In genomic region chr15:60392986-60393811, GRCh38 we compare ENCODE assay signal across 8 cellular contexts. TPM values are rescaled to one million over a fixed set of nuclear protein-coding genes. Genes with fewer than 3 reads are reported as not detected.
DNase-seq lines count a peak whose midpoint lies in the region; ATAC-seq and TF ChIP-seq lines count a peak whose summit lies in the region.

No MANE protein-coding gene starts in this region.

- peaks cover 88% of the 10 kb centered on the region for H4K20me1 ChIP-seq in SK-N-SH (ENCODE audit: insufficient read depth)

- peaks cover 13% of the 10 kb centered on the region for H3K36me3 ChIP-seq in BJ (ENCODE audit: control insufficient read depth, insufficient read depth, low read length)
- H3K36me3 ChIP-seq in SK-N-SH (replicated peaks in 1 of 2; ENCODE audit: control insufficient read depth in 1 of 2, insufficient read depth in 2 of 2, low read length in 1 of 2): peaks cover 24 to 68% of the 10 kb centered on the region in 2 experiments

- H3K27me3 ChIP-seq in BJ (ENCODE audit: control insufficient read depth, insufficient read depth, low read length) (no peaks in the 10 kb centered on the region), SK-N-SH (ENCODE audit: insufficient read depth) (no peaks in the 10 kb centered on the region)

- DNase-seq in BJ (ENCODE audit: low read depth): peak; percentile 98
- DNase-seq in HPDE6-E6E7 (ENCODE audit: extremely low spot score): peak; percentile 75
- DNase-seq in SK-N-SH: no peak
- DNase-seq in fibroblast of peridontal ligament (ENCODE audit: extremely low read depth): peak; percentile 99
- DNase-seq in pons (ENCODE audit: low spot score): peak; percentile 58
- no peak for DNase-seq in NCI-H1436 treated with DMSO at 0.1 percent for 48 hours (lab: John Stamatoyannopoulos, UW)

- peak overlapping the region; percentile 99 for H3K9ac ChIP-seq in SK-N-SH

- H3K9me2 ChIP-seq in SK-N-SH: no peaks in the 10 kb centered on the region

- H3K27ac ChIP-seq in SK-N-SH (ENCODE audit: low read depth in 2 of 2, low read length in 1 of 2): peak overlapping the region; percentile 81 to 99; a peak in 3 of 4 replicates

- 20% methylated on average over 9 of the region's 9 CpGs for WGBS in SK-N-SH (ENCODE audit: low lambda C conversion rate)

- H3K79me2 ChIP-seq in SK-N-SH (ENCODE audit: insufficient read depth): peaks cover 98% of the 10 kb centered on the region

- TF ChIP-seq EP300 in SK-N-SH (IDR thresholded peaks at IDR 0.05; ENCODE audit: borderline replicate concordance in 1 of 2, low read depth in 1 of 2, low read length in 1 of 2): peak in 1 of 2 experiments; percentile 81; a peak in 2 of 4 replicates

- POLR2A ChIA-PET in BJ (lab: Charles Lee): interaction anchor here (0.5 to 1.7 kb wide), 4 partner anchors 12 to 83 kb away, joined by 3 to 5 read pairs (median 4); no protein-coding TSS in a partner anchor
- POLR2A ChIA-PET in SK-N-SH (lab: Yijun Ruan, JAX): no interaction called here

- CTCF ChIA-PET in BJ (lab: Yijun Ruan, JAX) (interaction anchor here (0.7 kb wide), 1 partner anchor 36 kb away, joined by 3 read pairs; no protein-coding TSS in a partner anchor), SK-N-SH (lab: Yijun Ruan, JAX) (interaction anchor here (0.6 to 1.0 kb wide), 2 partner anchors 18 to 51 kb away, joined by 3 read pairs; no protein-coding TSS in a partner anchor)

- no peak for TF ChIP-seq RAD21 in SK-N-SH (IDR thresholded peaks at IDR 0.05; ENCODE audit: low read length)

- H3K4me2 ChIP-seq in SK-N-SH: peak overlapping the region; percentile 95

- H3K4me3 ChIP-seq in BJ (ENCODE audit: low read depth, low read length) (peak overlapping the region; percentile 98), SK-N-SH (ENCODE audit: low read depth in 2 of 2, low read length in 1 of 2) (peak overlapping the region; percentile 62 to 95; a peak in 3 of 4 replicates)

- no peak overlapping the region for H2AFZ ChIP-seq in SK-N-SH (ENCODE audit: low read depth)

- no peak for ATAC-seq in HG02885 (IDR thresholded peaks at IDR 0.05; ENCODE audit: poor library complexity, unreplicated experiment)
- ATAC-seq in GM19324 (IDR thresholded peaks at IDR 0.05; ENCODE audit: low FRiP score, unreplicated experiment): no peak

- no peak for TF ChIP-seq CTCF in BJ (IDR thresholded peaks at IDR 0.05; ENCODE audit: insufficient read depth, low read depth, low read length)
- TF ChIP-seq CTCF in SK-N-SH (IDR thresholded peaks at IDR 0.05): no peak

- peaks cover 13 to 56% of the 10 kb centered on the region in 2 experiments for H3K4me1 ChIP-seq in SK-N-SH (ENCODE audit: control insufficient read depth in 1 of 2, insufficient read depth in 2 of 2, low read depth in 1 of 2, low read length in 1 of 2)

- no peaks in the 10 kb centered on the region for H3K9me3 ChIP-seq in SK-N-SH

- peaks cover 83% of the 10 kb centered on the region for H3F3A ChIP-seq in SK-N-SH (replicated peaks; ENCODE audit: insufficient read depth)

TF ChIP-seq in SK-N-SH, 30 proteins besides CTCF, POLR2A, EP300 and RAD21:
- TF ChIP-seq ELF1 (IDR thresholded peaks at IDR 0.05) (no peak), TCF12 (IDR thresholded peaks at IDR 0.05) (peak; percentile 94), GABPA (IDR thresholded peaks at IDR 0.05; ENCODE audit: low read depth) (no peak), RFX5 (IDR thresholded peaks at IDR 0.05; ENCODE audit: low read length) (no peak), POLR2AphosphoS5 (IDR thresholded peaks at IDR 0.05; ENCODE audit: low read depth, low read length) (peak; percentile 82), SIN3A (IDR thresholded peaks at IDR 0.05; ENCODE audit: borderline replicate concordance, low read depth, low read length) (peak; percentile 96; the same call in 1 of the 2 replicates), PBX3 (IDR thresholded peaks at IDR 0.05) (peak; percentile 83), MAX (IDR thresholded peaks at IDR 0.05; ENCODE audit: low read depth) (peak; percentile 81), REST (IDR thresholded peaks at IDR 0.05; ENCODE audit: low read depth, low read length) (peak; percentile 38), JUND (IDR thresholded peaks at IDR 0.05) (peak; percentile 89), MEF2A (IDR thresholded peaks at IDR 0.05; ENCODE audit: borderline replicate concordance, low read depth) (peak; percentile 74; the same call in 1 of the 2 replicates), TAF1 (IDR thresholded peaks at IDR 0.05; ENCODE audit: borderline replicate concordance, low read depth, low read length) (peak; percentile 51), NFIC (IDR thresholded peaks at IDR 0.05; ENCODE audit: borderline replicate concordance) (peak; percentile 92), ZBTB33 (IDR thresholded peaks at IDR 0.05; ENCODE audit: borderline replicate concordance, low read depth) (peak; percentile 80), SMC3 (IDR thresholded peaks at IDR 0.05; ENCODE audit: low read depth, low read length) (no peak), FOXM1 (IDR thresholded peaks at IDR 0.05; ENCODE audit: low read depth) (peak; percentile 82; the same call in 1 of the 2 replicates), RXRA (IDR thresholded peaks at IDR 0.05; ENCODE audit: borderline replicate concordance, low read depth) (peak; percentile 97), FOSL2 (IDR thresholded peaks at IDR 0.05; ENCODE audit: borderline replicate concordance, low read depth) (peak; percentile 96), TEAD4 (IDR thresholded peaks at IDR 0.05; ENCODE audit: borderline replicate concordance, insufficient read depth) (peak; percentile 97), CHD2 (IDR thresholded peaks at IDR 0.05; ENCODE audit: low read length, partially characterized antibody) (no peak)

RNA-seq across cellular contexts. Expression of gene ANXA2, which starts 4.6 kb away (rescaled TPM):
- polyA plus RNA-seq in BJ (2011; rRNA removed) (5,886 and 6,474 TPM in 2 replicates), SK-N-SH (2012; rRNA removed) (4,669 and 5,711 TPM in 2 replicates)
- polyA minus RNA-seq in BJ (2011; rRNA and poly(A)+ RNA removed): 2,251 and 4,059 TPM in 2 replicates
- polyA plus RNA-seq in SK-N-SH (2012; cell fraction: cytosol; rRNA removed): 5,477 and 5,705 TPM in 2 replicates
- polyA plus RNA-seq in SK-N-SH (2012; cell fraction: nucleus; rRNA removed): 2,958 and 4,347 TPM in 2 replicates

Comparison
In these comparisons a context has a peak if more than half of its experiments do, and no peak if none do; other contexts are left out.
1. DNase-seq: peak in BJ (single experiment), HPDE6-E6E7 (single experiment), fibroblast of peridontal ligament (single experiment) and pons (single experiment); none in SK-N-SH (single experiment) and NCI-H1436 treated with DMSO at 0.1 percent for 48 hours (single experiment).